ENCODE assay signal across 9 cellular contexts in the genomic region with DNA sequence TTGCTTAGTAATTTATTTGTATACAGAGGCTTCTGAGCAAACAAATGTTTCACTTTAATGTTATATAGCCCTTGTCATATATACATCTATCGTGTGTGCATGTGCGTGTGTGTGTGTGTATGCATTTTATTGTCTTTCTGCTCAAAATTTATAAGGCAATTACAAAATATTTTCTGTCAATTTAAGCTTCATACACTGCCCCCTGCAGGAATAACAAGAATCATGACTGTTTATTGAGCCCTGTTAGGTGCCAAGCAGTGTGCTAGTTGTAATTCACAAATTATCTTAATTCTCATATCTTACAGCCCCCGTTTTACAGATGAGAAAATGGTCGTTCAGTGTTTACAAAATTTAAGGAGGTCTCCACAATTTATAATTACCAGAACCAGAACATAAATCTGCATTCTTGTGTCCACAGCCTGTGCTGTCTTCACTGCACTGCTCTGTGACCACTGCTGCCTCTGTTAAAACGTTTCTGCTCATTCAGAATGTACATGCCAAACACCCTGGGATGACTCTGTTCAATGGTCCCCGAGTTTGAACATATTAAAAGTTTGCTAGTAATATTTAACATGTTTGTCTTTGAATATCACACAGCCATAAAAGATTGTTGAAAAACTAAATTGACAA.
DNase-seq lines count a peak whose midpoint lies in the region; ATAC-seq and TF ChIP-seq lines count a peak whose summit lies in the region.
"Had no signal": no experiment of that assay in that cellular context is flagged by ENCODE, and none has a peak within 500 bp of the region (broad histone marks: within the 10 kb centered on the region; RNA-seq: fewer than 3 reads in every experiment).

No MANE protein-coding gene starts in this region.

- DNase-seq in ACHN, result peak; percentile 37
- DNase-seq in HCEC 1CT, result peak; percentile 12
- DNase-seq in adrenal gland, result no peak
- DNase-seq in left colon, result no peak
- DNase-seq in central memory CD4-positive, alpha-beta T cell, result no peak
- DNase-seq in NCI-H146 (lab: John Stamatoyannopoulos, UW), result no peak
- DNase-seq in substantia nigra (lab: John Stamatoyannopoulos, UW), result no peak
- no peak for DNase-seq in GM13976 (ENCODE audit: low spot score)

- no peak overlapping the region for H3K27ac ChIP-seq in adrenal gland
- H3K27ac ChIP-seq in substantia nigra (ENCODE audit: low read depth, low read length, poor library complexity, severe bottlenecking), result no peak overlapping the region
- H3K27ac ChIP-seq: HL-60 had no signal

- no peaks in the 10 kb centered on the region for H3K9me3 ChIP-seq in adrenal gland (replicated peaks in 1 of 3)

- 26 to 39% (median 35%) methylated on average over 6 of the region's 6 CpGs for WGBS in adrenal gland, 4 donors

- intact Hi-C loops in adrenal gland (cut with DNase I) (loop anchor here in 1 of 2 donors (10.0 kb wide), 1 partner anchor 274 kb away; no protein-coding TSS in a partner anchor), left colon (cut with DNase I, micrococcal nuclease) (loop anchor here in 1 of 2 donors (5.0 kb wide), 1 partner anchor 272 kb away; no protein-coding TSS in a partner anchor)

- TF ChIP-seq CTCF in adrenal gland (IDR thresholded peaks at IDR 0.05) (peak; percentile 25 to 62 (median 56)), GM13976 (IDR thresholded peaks at IDR 0.05; ENCODE audit: borderline replicate concordance, control extremely low read depth, extremely low read depth, insufficient read depth, missing control alignments) (no peak)

- no peaks in the 10 kb centered on the region for H3K36me3 ChIP-seq in adrenal gland (replicated peaks in 1 of 2)

- in situ Hi-C loops in ACHN (cut with HindIII; ENCODE audit: low pct_ligation_motif_present, low pct_unique_long_range_greater_than_20kb, low sequenced_read_pairs), result no loop called here
- in situ Hi-C loops in GM13976 (cut with MboI; ENCODE audit: low sequenced_read_pairs, unreplicated experiment), result no loop called here

- no peaks in the 10 kb centered on the region for H3K27me3 ChIP-seq in adrenal gland

- H3K4me1 ChIP-seq in adrenal gland (replicated peaks in 1 of 2), result no peaks in the 10 kb centered on the region

- ATAC-seq in left colon, result peak; percentile 17

- TF ChIP-seq POLR2A in adrenal gland (IDR thresholded peaks at IDR 0.05), result no peak

- no peak overlapping the region for H3K4me3 ChIP-seq in adrenal gland

Comparison
In these comparisons a context has a peak if more than half of its experiments do, and no peak if none do; other contexts are left out.
1. DNase-seq: peak in ACHN (single experiment) and HCEC 1CT (single experiment); none in adrenal gland (0 of 7), left colon (0 of 2), central memory CD4-positive, alpha-beta T cell (single experiment), NCI-H146 (single experiment), substantia nigra (0 of 49) and GM13976 (single experiment).